ENCODE assay signal across 9 cellular contexts in the genomic region with DNA sequence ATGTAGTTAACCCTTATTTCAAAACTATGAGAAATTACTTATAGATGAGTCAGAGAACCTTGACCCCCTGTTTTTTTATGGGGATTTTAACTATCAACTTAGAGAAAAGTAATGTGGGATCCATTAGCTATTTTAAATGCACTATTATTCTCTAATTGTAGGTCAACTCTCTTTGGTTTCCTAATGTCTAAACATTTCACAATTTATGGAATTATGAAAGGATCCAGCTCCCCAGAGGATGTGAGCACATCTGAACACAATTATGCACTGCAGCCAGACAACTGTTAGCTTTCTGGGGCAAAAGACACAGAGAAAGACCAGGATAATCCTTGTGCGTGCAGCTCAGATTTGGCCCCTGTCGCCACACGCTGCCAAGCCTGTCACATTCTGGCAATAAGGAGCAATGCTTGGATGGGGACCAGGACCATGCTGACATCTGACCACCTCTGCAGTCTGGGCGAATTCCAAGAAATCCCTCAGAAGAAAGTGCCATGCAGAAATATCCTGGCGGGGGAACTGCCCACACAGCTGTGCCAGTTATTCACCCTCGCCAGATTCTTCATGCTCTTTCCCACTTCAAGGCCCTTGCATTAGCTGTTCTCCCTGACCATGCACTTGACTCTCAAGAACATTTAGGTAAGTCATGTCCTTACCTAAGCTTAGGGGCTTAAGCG. TPM values are rescaled to one million over a fixed set of nuclear protein-coding genes. Genes with fewer than 3 reads are reported as not detected.
DNase-seq lines count a peak whose midpoint lies in the region; ATAC-seq and TF ChIP-seq lines count a peak whose summit lies in the region.
"Had no signal": no experiment of that assay in that cellular context is flagged by ENCODE, and none has a peak within 500 bp of the region (broad histone marks: within the 10 kb centered on the region; RNA-seq: fewer than 3 reads in every experiment).

No MANE protein-coding gene starts in this region.

- H3K9ac ChIP-seq in mammary epithelial cell (ENCODE audit: insufficient read depth, low read length): no peak overlapping the region

- H4K20me1 ChIP-seq in mammary epithelial cell (ENCODE audit: insufficient read depth, low read length): no peaks in the 10 kb centered on the region

- ATAC-seq in left colon: no peak
- ATAC-seq in GM18861 (IDR thresholded peaks at IDR 0.05; ENCODE audit: unreplicated experiment): no peak

- DNase-seq in HS-5 (ENCODE audit: low read depth): peak; percentile 61
- DNase-seq in mammary epithelial cell: no peak
- peak; percentile 50 to 83 for DNase-seq in tibial artery
- no peak for DNase-seq in left colon
- no peak for DNase-seq in Calu3
- no peak for DNase-seq in NCI-H2107 treated with DMSO at 0.1 percent for 48 hours (lab: John Stamatoyannopoulos, UW; ENCODE audit: unreplicated experiment)
- DNase-seq: Kasumi-1 had no signal

- no peaks in the 10 kb centered on the region for H3K9me3 ChIP-seq in mammary epithelial cell (replicated peaks; ENCODE audit: insufficient read depth, low read length)
- no peaks in the 10 kb centered on the region for H3K9me3 ChIP-seq in tibial artery

- dilution Hi-C loops in mammary epithelial cell (cut with HindIII; ENCODE audit: low sequenced_read_pairs): no loop called here

- H3K4me2 ChIP-seq in mammary epithelial cell (ENCODE audit: insufficient read depth, low read depth, low read length): no peak overlapping the region

- H3K4me1 ChIP-seq in mammary epithelial cell (ENCODE audit: insufficient read depth, low read length): peaks cover 32% of the 10 kb centered on the region
- peaks cover 8 to 57% (median 50%) of the 10 kb centered on the region in 4 donors for H3K4me1 ChIP-seq in tibial artery

- H3K27ac ChIP-seq in mammary epithelial cell (ENCODE audit: insufficient read depth, low read depth, low read length): no peak overlapping the region
- H3K27ac ChIP-seq in layer of hippocampus (ENCODE audit: low read depth, low read length): peak overlapping the region; percentile 3
- peak overlapping the region; percentile 66 to 67 for H3K27ac ChIP-seq in tibial artery

- H3K79me2 ChIP-seq in mammary epithelial cell (ENCODE audit: insufficient read depth, low read length): no peaks in the 10 kb centered on the region

- peaks cover 10% of the 10 kb centered on the region for H3K36me3 Mint-ChIP-seq in Calu3 (ENCODE audit: insufficient read depth, unreplicated experiment)

- H3K27ac Mint-ChIP-seq in Calu3 (ENCODE audit: unreplicated experiment): no peak overlapping the region

- BruUV-seq in mammary epithelial cell (replicated peaks; lab: Mats Ljungman, UMichigan) (no TSS peak), Calu3 (replicated peaks; lab: Mats Ljungman, UMichigan) (no TSS peak)

- peaks cover 53% of the 10 kb centered on the region for H3K27me3 Mint-ChIP-seq in Calu3 (ENCODE audit: unreplicated experiment)

- no peaks in the 10 kb centered on the region for H3K9me3 Mint-ChIP-seq in Calu3 (ENCODE audit: low read depth, unreplicated experiment)

- no peak overlapping the region for H3K4me3 Mint-ChIP-seq in Calu3 (ENCODE audit: low read depth, unreplicated experiment)

- CTCF ChIA-PET in mammary epithelial cell (lab: Charles Lee; ENCODE audit: low non-redundant PET): no interaction called here
- CTCF ChIA-PET in Calu3 (lab: Charles Lee): interaction anchor here (0.6 kb wide), 1 partner anchor 9 kb away, joined by 3 read pairs; no protein-coding TSS in a partner anchor

- WGBS in mammary epithelial cell (ENCODE audit: low coverage, missing lambda C conversion rate): 42% methylated on average over 7 of the region's 7 CpGs

- H3K27me3 ChIP-seq in mammary epithelial cell (ENCODE audit: insufficient read depth, low read length) (no peaks in the 10 kb centered on the region), layer of hippocampus (ENCODE audit: control insufficient read depth, insufficient read depth, low read length) (no peaks in the 10 kb centered on the region), tibial artery (no peaks in the 10 kb centered on the region)

- in situ Hi-C loops in mammary epithelial cell (cut with MboI; ENCODE audit: low sequenced_read_pairs in 2 of 2): no loop called here

- H2AFZ ChIP-seq in mammary epithelial cell (ENCODE audit: low read depth, low read length): peak overlapping the region; percentile 29

- no peaks in the 10 kb centered on the region for H3K36me3 ChIP-seq in mammary epithelial cell (ENCODE audit: insufficient read depth, low read length)
- no peaks in the 10 kb centered on the region for H3K36me3 ChIP-seq in tibial artery

- H3K4me1 Mint-ChIP-seq in Calu3 (ENCODE audit: low read depth, unreplicated experiment): no peaks in the 10 kb centered on the region

- H3K4me3 ChIP-seq in mammary epithelial cell (replicated peaks in 1 of 3; ENCODE audit: insufficient read depth in 1 of 3, low read depth in 2 of 3, low read length in 3 of 3) (no peak overlapping the region), tibial artery (peak overlapping the region in 1 of 2 donors; percentile 3)

- intact Hi-C loops in mammary epithelial cell (cut with micrococcal nuclease): no loop called here
- intact Hi-C loops in tibial artery (cut with DNase I; ENCODE audit: low total_unique reads): no loop called here
- intact Hi-C loops in left colon (cut with DNase I, micrococcal nuclease): no loop called here
- intact Hi-C loops in Calu3 (cut with micrococcal nuclease; ENCODE audit: unreplicated experiment): no loop called here

- no peak for TF ChIP-seq CTCF in mammary epithelial cell (conservative IDR thresholded peaks at IDR 0.05 in 1 of 2, IDR thresholded peaks at IDR 0.05 in 1 of 2; ENCODE audit: extremely low read depth in 1 of 2, insufficient read depth in 1 of 2, low read depth in 1 of 2, low read length in 2 of 2)
- TF ChIP-seq CTCF in tibial artery (IDR thresholded peaks at IDR 0.05): no peak
- no peak for TF ChIP-seq CTCF in Calu3 (IDR thresholded peaks at IDR 0.05; ENCODE audit: unreplicated experiment)

RNA-seq across cellular contexts. Expression of a gene that starts 22.2 kb away (rescaled TPM):
- total RNA-seq in mammary epithelial cell: 10 to 100 TPM in 1 of 2 donors, 1 to 10 TPM in 1; 2.5 to 17.3 TPM
- polyA plus RNA-seq in mammary epithelial cell: 28.8 TPM
- 37.3 TPM for polyA minus RNA-seq in mammary epithelial cell
- 100 to 1,000 TPM; 172 to 182 TPM for total RNA-seq in left colon
- total RNA-seq in Calu3 (2022): 12.9 and 17.0 TPM in 2 replicates

RNA-seq across cellular contexts. Expression of a gene that starts 23.6 kb away (rescaled TPM):
- total RNA-seq in mammary epithelial cell (100 to 1,000 TPM in 1 of 2 donors, 10 to 100 TPM in 1; 91.0 to 110 TPM), left colon (100 to 1,000 TPM; 153 to 168 TPM), Calu3 (2022) (155 and 160 TPM in 2 replicates)
- polyA plus RNA-seq in mammary epithelial cell: 95.3 TPM
- polyA minus RNA-seq in mammary epithelial cell: 123 TPM

Comparison
In these comparisons a context has a peak if more than half of its experiments do, and no peak if none do; other contexts are left out.
1. DNase-seq: peak in HS-5 (single experiment) and tibial artery (2 of 2); none in mammary epithelial cell (single experiment), left colon (0 of 2), Calu3 (single experiment) and NCI-H2107 treated with DMSO at 0.1 percent for 48 hours (single experiment).